In the genomic region with DNA sequence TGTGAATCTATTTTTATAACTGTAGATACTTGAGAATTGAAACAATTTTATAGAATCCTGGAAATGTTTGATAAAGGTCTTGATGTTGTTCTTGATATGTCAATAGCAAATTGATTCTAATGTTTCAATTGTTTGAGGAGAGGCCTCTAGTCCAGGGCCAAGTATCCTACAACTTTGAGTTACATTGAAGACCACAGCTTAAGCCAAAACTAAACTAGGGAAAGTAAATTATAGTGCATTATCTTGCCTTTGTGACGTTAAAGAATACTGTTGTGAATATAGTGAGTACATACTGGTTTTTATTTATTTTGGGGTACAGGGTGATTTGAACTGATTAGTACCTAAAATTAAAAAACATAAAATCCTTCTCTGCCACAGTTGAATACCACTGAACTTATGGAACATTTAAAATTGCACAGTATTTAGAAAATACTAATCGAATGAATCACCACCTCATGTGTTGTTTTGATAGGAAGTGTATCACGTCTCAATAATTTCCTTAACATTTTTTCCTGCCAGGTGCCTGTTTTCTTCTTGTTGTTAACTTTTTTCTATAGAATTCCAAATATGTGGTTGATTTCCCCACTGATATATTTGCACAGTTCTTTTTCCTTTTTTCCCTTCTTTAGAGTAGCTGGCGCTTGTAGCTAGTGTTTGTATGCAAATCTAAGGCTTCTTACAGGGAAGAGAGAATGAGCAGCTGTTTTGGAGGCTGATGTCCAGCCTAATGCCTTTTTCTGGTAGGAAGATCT, we compare ENCODE assay signal across 2 cellular contexts.
TF ChIP-seq lines count a peak whose summit lies in the region.

No MANE protein-coding gene starts in this region.

TF ChIP-seq in HEK293, 187 proteins besides CTCF, POLR2A, EP300 and RAD21 (continued from another document and continues in another):
- TF ChIP-seq, protein P1, sequence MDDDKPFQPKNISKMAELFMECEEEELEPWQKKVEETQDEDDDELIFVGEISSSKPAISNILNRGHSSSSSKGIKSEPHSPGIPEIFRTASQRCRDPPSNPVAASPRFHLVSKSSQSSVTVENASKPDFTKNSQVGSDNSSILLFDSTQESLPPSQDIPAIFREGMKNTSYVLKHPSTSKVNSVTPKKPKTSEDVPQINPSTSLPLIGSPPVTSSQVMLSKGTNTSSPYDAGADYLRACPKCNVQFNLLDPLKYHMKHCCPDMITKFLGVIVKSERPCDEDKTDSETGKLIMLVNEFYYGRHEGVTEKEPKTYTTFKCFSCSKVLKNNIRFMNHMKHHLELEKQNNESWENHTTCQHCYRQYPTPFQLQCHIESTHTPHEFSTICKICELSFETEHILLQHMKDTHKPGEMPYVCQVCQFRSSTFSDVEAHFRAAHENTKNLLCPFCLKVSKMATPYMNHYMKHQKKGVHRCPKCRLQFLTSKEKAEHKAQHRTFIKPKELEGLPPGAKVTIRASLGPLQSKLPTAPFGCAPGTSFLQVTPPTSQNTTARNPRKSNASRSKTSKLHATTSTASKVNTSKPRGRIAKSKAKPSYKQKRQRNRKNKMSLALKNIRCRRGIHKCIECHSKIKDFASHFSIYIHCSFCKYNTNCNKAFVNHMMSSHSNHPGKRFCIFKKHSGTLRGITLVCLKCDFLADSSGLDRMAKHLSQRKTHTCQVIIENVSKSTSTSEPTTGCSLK (tag by site-specific recombination; IDR thresholded peaks at IDR 0.05) = no peak
- no peak for TF ChIP-seq ZBTB11 (tag by site-specific recombination; conservative IDR thresholded peaks at IDR 0.05; ENCODE audit: low read depth)
- 0 out of 2 replicates have a peak, but pooled peaks have one; percentile 31 for TF ChIP-seq ZNF366 (tag by site-specific recombination; conservative IDR thresholded peaks at IDR 0.05)
- TF ChIP-seq ZNF660 (tag by site-specific recombination; IDR thresholded peaks at IDR 0.05) = 0 out of 2 replicates have a peak, but pooled peaks have one; percentile 10
- TF ChIP-seq ZNF449 (tag by site-specific recombination; IDR thresholded peaks at IDR 0.05) = no peak
- no peak for TF ChIP-seq ZNF114 (tag by site-specific recombination; IDR thresholded peaks at IDR 0.05)
- TF ChIP-seq ZNF677 (tag by site-specific recombination; IDR thresholded peaks at IDR 0.05) = no peak
- peak; percentile 78 for TF ChIP-seq PRDM1 (tag by site-specific recombination; IDR thresholded peaks at IDR 0.05)
- TF ChIP-seq ZNF664 (tag by site-specific recombination; IDR thresholded peaks at IDR 0.05) = no peak
- TF ChIP-seq KLF7 (tag by site-specific recombination; IDR thresholded peaks at IDR 0.05; ENCODE audit: borderline replicate concordance) = no peak
- peak; percentile 62; the same call in 1 of the 2 replicates for TF ChIP-seq ZNF394 (tag by site-specific recombination; IDR thresholded peaks at IDR 0.05; ENCODE audit: borderline replicate concordance)
- no peak for TF ChIP-seq ZNF426 (tag by site-specific recombination; IDR thresholded peaks at IDR 0.05)
- TF ChIP-seq KLF10 (tag by site-specific recombination; IDR thresholded peaks at IDR 0.05) = no peak
- no peak for TF ChIP-seq ZFP69B (tag by site-specific recombination; IDR thresholded peaks at IDR 0.05)
- 0 out of 2 replicates have a peak, but pooled peaks have one; percentile 9 for TF ChIP-seq SP7 (tag by site-specific recombination; IDR thresholded peaks at IDR 0.05)
- TF ChIP-seq ZNF335 (tag by site-specific recombination; conservative IDR thresholded peaks at IDR 0.05) = peak; percentile 84
- TF ChIP-seq ZSCAN5A (tag by site-specific recombination; IDR thresholded peaks at IDR 0.05) = no peak
- TF ChIP-seq HOXA7 (CRISPR knock-in tag; IDR thresholded peaks at IDR 0.05; ENCODE audit: borderline replicate concordance) = no peak
- 0 out of 2 replicates have a peak, but pooled peaks have one; percentile 32 for TF ChIP-seq ZFP37 (tag by site-specific recombination; IDR thresholded peaks at IDR 0.05)

TF ChIP-seq in WTC11, 78 proteins besides CTCF, POLR2A, EP300 and RAD21 (continued from another document):
- TF ChIP-seq FOXJ3 (CRISPR knock-in tag; IDR thresholded peaks at IDR 0.05; ENCODE audit: borderline replicate concordance) = no peak
- no peak for TF ChIP-seq ZNF416 (CRISPR knock-in tag; IDR thresholded peaks at IDR 0.05)
- TF ChIP-seq, protein P2, sequence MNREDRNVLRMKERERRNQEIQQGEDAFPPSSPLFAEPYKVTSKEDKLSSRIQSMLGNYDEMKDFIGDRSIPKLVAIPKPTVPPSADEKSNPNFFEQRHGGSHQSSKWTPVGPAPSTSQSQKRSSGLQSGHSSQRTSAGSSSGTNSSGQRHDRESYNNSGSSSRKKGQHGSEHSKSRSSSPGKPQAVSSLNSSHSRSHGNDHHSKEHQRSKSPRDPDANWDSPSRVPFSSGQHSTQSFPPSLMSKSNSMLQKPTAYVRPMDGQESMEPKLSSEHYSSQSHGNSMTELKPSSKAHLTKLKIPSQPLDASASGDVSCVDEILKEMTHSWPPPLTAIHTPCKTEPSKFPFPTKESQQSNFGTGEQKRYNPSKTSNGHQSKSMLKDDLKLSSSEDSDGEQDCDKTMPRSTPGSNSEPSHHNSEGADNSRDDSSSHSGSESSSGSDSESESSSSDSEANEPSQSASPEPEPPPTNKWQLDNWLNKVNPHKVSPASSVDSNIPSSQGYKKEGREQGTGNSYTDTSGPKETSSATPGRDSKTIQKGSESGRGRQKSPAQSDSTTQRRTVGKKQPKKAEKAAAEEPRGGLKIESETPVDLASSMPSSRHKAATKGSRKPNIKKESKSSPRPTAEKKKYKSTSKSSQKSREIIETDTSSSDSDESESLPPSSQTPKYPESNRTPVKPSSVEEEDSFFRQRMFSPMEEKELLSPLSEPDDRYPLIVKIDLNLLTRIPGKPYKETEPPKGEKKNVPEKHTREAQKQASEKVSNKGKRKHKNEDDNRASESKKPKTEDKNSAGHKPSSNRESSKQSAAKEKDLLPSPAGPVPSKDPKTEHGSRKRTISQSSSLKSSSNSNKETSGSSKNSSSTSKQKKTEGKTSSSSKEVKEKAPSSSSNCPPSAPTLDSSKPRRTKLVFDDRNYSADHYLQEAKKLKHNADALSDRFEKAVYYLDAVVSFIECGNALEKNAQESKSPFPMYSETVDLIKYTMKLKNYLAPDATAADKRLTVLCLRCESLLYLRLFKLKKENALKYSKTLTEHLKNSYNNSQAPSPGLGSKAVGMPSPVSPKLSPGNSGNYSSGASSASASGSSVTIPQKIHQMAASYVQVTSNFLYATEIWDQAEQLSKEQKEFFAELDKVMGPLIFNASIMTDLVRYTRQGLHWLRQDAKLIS (CRISPR knock-in tag; IDR thresholded peaks at IDR 0.05; ENCODE audit: borderline replicate concordance) = no peak
- no peak for TF ChIP-seq ESRRA (CRISPR knock-in tag; IDR thresholded peaks at IDR 0.05; ENCODE audit: borderline replicate concordance)
- no peak for TF ChIP-seq EMX1 (CRISPR knock-in tag; IDR thresholded peaks at IDR 0.05)
- TF ChIP-seq STAT6 (CRISPR knock-in tag; conservative IDR thresholded peaks at IDR 0.05; ENCODE audit: low read depth) = no peak
- TF ChIP-seq, protein P3, sequence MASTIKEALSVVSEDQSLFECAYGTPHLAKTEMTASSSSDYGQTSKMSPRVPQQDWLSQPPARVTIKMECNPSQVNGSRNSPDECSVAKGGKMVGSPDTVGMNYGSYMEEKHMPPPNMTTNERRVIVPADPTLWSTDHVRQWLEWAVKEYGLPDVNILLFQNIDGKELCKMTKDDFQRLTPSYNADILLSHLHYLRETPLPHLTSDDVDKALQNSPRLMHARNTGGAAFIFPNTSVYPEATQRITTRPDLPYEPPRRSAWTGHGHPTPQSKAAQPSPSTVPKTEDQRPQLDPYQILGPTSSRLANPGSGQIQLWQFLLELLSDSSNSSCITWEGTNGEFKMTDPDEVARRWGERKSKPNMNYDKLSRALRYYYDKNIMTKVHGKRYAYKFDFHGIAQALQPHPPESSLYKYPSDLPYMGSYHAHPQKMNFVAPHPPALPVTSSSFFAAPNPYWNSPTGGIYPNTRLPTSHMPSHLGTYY (CRISPR knock-in tag; IDR thresholded peaks at IDR 0.05) = no peak
